18 cellular contexts compared by ENCODE assay signal in genomic region chr16:12958366-12958765, GRCh38. TPM values are rescaled to one million over a fixed set of nuclear protein-coding genes. Genes with fewer than 3 reads are reported as not detected.
"Had no signal": no experiment of that assay in that cellular context is flagged by ENCODE, and none has a peak within 500 bp of the region (broad histone marks: within the 10 kb centered on the region; RNA-seq: fewer than 3 reads in every experiment).

No MANE protein-coding gene starts in this region.

- H3K27me3 ChIP-seq: gastrocnemius medialis, heart right ventricle, neutrophil, right atrium auricular region had no signal

- H3K9me3 ChIP-seq: gastrocnemius medialis, neutrophil had no signal

- H3K27ac ChIP-seq: gastrocnemius medialis, heart right ventricle, neutrophil, right atrium auricular region had no signal

- H3K4me2 ChIP-seq: smooth muscle cell had no signal

- H3K27ac Mint-ChIP-seq: naive thymus-derived CD8-positive, alpha-beta T cell had no signal

- ATAC-seq: esophagus mucosa; gastrocnemius medialis; heart right ventricle; left cardiac atrium; left ventricle myocardium superior; naive thymus-derived CD8-positive, alpha-beta T cell had no signal

- H3K4me1 Mint-ChIP-seq: naive thymus-derived CD8-positive, alpha-beta T cell had no signal

- H3K4me3 ChIP-seq: gastrocnemius medialis, heart right ventricle, lung, right atrium auricular region, smooth muscle cell had no signal

- H3K4me3 Mint-ChIP-seq: naive thymus-derived CD8-positive, alpha-beta T cell had no signal

- H3K36me3 ChIP-seq: gastrocnemius medialis, heart right ventricle, neutrophil, right atrium auricular region had no signal

- H3K4me1 ChIP-seq: gastrocnemius medialis, heart right ventricle, right atrium auricular region had no signal

- DNase-seq: effector memory CD4-positive, alpha-beta T cell; gastrocnemius medialis; heart right ventricle; left cardiac atrium; left ventricle myocardium superior; mesendoderm; naive thymus-derived CD8-positive, alpha-beta T cell; stimulated activated CD4-positive, alpha-beta T cell treated with anti-CD3 and anti-CD28 coated beads, Interleukin-2, amount 100 ng/mL, for 48 hours; stimulated activated naive CD4-positive, alpha-beta T cell treated with Interleukin-2 at 50 U/mL for 16 hours; trophoblast cell had no signal

RNA-seq across cellular contexts. Expression of gene SHISA9, which starts 57.0 kb away (rescaled TPM):
- total RNA-seq: fibroblast of lung; fibroblast of villous mesenchyme; gastrocnemius medialis; naive thymus-derived CD8-positive, alpha-beta T cell; pulmonary artery endothelial cell had no signal
- polyA plus RNA-seq: fibroblast of lung; naive thymus-derived CD8-positive, alpha-beta T cell; smooth muscle cell had no signal
